In genomic region chr14:35333797-35334743, GRCh38 we compare ENCODE assay signal across 8 cellular contexts. TPM values are rescaled to one million over a fixed set of nuclear protein-coding genes. Genes with fewer than 3 reads are reported as not detected.
DNase-seq lines count a peak whose midpoint lies in the region; ATAC-seq lines count a peak whose summit lies in the region.

No MANE protein-coding gene starts in this region.

- no peaks in the 10 kb centered on the region for H3K36me3 ChIP-seq in neuron (ENCODE audit: insufficient read depth, low read length)

- H3K27ac Mint-ChIP-seq in activated naive CD8-positive, alpha-beta T cell treated with anti-CD3 and anti-CD28 coated beads, Interleukin-2, amount 50 U/mL, for 24 hours: peak overlapping the region; percentile 97

- H3K4me1 ChIP-seq in neuron (ENCODE audit: insufficient read depth, low read length): peaks cover 26% of the 10 kb centered on the region

- peak overlapping the region; percentile 68 for H3K4me3 Mint-ChIP-seq in activated naive CD8-positive, alpha-beta T cell treated with anti-CD3 and anti-CD28 coated beads, Interleukin-2, amount 50 U/mL, for 24 hours

- no peak overlapping the region for H3K4me3 ChIP-seq in neuron (ENCODE audit: low read length)

- DNase-seq in stimulated activated CD4-positive, alpha-beta T cell treated with anti-CD3 and anti-CD28 coated beads, Interleukin-15, amount 100 ng/mL, for 24 hours: peak; percentile 48
- DNase-seq in stimulated activated CD4-positive, alpha-beta T cell treated with anti-CD3 and anti-CD28 coated beads, Interleukin-12 subunit alpha, Interleukin-12 subunit beta, amount 100 ng/mL, for 4 hours: no peak
- DNase-seq in activated naive CD8-positive, alpha-beta T cell treated with anti-CD3 and anti-CD28 coated beads, Interleukin-2, amount 50 U/mL, for 24 hours: peak; percentile 64
- DNase-seq in A172 (ENCODE audit: low spot score): no peak
- no peak for DNase-seq in LoVo (ENCODE audit: low spot score)
- DNase-seq in NCI-H345 treated with DMSO at 0.1 percent for 48 hours (lab: John Stamatoyannopoulos, UW; ENCODE audit: unreplicated experiment): no peak

- H3K27me3 ChIP-seq in neuron (ENCODE audit: insufficient read depth, low read length): no peaks in the 10 kb centered on the region

- H2AFZ ChIP-seq in neuron (ENCODE audit: low read depth, low read length): peak overlapping the region; percentile 3

- no peaks in the 10 kb centered on the region for H3K27me3 Mint-ChIP-seq in activated naive CD8-positive, alpha-beta T cell treated with anti-CD3 and anti-CD28 coated beads, Interleukin-2, amount 50 U/mL, for 24 hours

- no peaks in the 10 kb centered on the region for H3K9me3 ChIP-seq in neuron (ENCODE audit: low read length)

- ATAC-seq in activated naive CD8-positive, alpha-beta T cell treated with anti-CD3 and anti-CD28 coated beads, Interleukin-2, amount 50 U/mL, for 24 hours: peak; percentile 81
- ATAC-seq in GM19397 (IDR thresholded peaks at IDR 0.05; ENCODE audit: unreplicated experiment): no peak

- no peaks in the 10 kb centered on the region for H3K36me3 Mint-ChIP-seq in activated naive CD8-positive, alpha-beta T cell treated with anti-CD3 and anti-CD28 coated beads, Interleukin-2, amount 50 U/mL, for 24 hours (ENCODE audit: low read depth)

- no peaks in the 10 kb centered on the region for H3K9me3 Mint-ChIP-seq in activated naive CD8-positive, alpha-beta T cell treated with anti-CD3 and anti-CD28 coated beads, Interleukin-2, amount 50 U/mL, for 24 hours

- H3K4me1 Mint-ChIP-seq in activated naive CD8-positive, alpha-beta T cell treated with anti-CD3 and anti-CD28 coated beads, Interleukin-2, amount 50 U/mL, for 24 hours: peaks cover 43% of the 10 kb centered on the region

RNA-seq across cellular contexts. Expression of gene PSMA6, which starts 41.9 kb away (rescaled TPM):
- total RNA-seq in A172 (2014; rRNA removed; shearing (Covaris generic)): 309 and 344 TPM in 2 replicates

Comparison
In these comparisons a context has a peak if more than half of its experiments do, and no peak if none do; other contexts are left out.
1. DNase-seq: peak in stimulated activated CD4-positive, alpha-beta T cell treated with anti-CD3 and anti-CD28 coated beads, Interleukin-15, amount 100 ng/mL, for 24 hours (single experiment) and activated naive CD8-positive, alpha-beta T cell treated with anti-CD3 and anti-CD28 coated beads, Interleukin-2, amount 50 U/mL, for 24 hours (single experiment); none in stimulated activated CD4-positive, alpha-beta T cell treated with anti-CD3 and anti-CD28 coated beads, Interleukin-12 subunit alpha, Interleukin-12 subunit beta, amount 100 ng/mL, for 4 hours (single experiment), A172 (single experiment), LoVo (single experiment) and NCI-H345 treated with DMSO at 0.1 percent for 48 hours (single experiment).